ENCODE assay signal across 19 cellular contexts in the genomic region with DNA sequence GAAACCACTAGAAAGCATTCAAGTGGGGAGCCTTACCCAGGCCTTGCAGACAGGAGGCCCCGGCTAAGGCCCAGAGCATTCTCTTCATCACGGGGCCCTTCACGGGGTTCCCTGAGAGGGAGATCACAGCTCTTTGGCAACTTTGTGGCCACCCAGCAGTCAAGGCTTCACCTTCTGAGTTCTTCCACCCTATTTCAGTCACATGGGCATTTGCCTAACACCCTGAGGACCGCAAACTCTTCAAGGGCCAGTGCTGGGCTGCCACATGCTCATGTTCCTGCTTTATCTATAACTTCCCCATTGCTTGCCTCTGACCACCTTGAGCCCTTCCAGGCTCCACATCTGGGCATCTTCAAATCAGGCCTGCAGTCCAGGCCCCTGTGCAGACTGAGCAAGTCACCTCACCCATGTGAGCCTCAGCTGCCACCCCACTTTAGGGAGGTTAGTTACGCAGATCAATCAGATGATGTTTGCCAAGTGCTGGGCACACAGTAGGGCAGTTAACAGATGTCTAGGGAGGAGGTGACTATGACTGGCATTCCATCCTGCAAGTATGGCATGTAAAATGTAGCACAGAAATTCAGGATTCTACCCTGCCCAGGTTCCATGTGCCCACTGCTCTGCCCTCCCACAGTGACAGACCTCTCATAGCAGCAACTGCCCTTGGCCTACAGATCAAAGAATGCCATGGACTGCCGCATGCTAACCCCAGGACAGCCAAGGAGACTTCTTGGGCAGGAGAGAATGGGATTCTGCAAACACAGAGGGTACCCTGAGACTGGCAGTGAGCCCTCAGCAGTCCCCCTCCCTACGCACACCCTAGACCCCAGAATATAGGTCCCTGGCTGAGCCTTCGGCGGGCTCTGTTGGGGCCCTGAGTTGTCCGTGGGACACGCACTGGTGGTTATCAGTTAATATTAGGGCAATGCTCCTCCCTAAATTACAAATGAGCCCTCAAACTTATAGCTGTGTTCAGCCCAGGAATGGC. TPM values are rescaled to one million over a fixed set of nuclear protein-coding genes. Genes with fewer than 3 reads are reported as not detected.
DNase-seq lines count a peak whose midpoint lies in the region; ATAC-seq, FAIRE-seq and TF ChIP-seq lines count a peak whose summit lies in the region.
"Had no signal": no experiment of that assay in that cellular context is flagged by ENCODE, and none has a peak within 500 bp of the region (broad histone marks: within the 10 kb centered on the region; RNA-seq: fewer than 3 reads in every experiment).

No MANE protein-coding gene starts in this region.

- H3K9ac ChIP-seq in IMR-90 (ENCODE audit: low read depth, low read length), result no peak overlapping the region
- H3K9ac ChIP-seq in PC-3 (ENCODE audit: low read length), result no peak overlapping the region
- H3K9ac ChIP-seq: KMS-11 had no signal

- no TSS peak for BruUV-seq in IMR-90 (replicated peaks; lab: Mats Ljungman, UMichigan)
- BruUV-seq in Panc1 (replicated peaks; lab: Mats Ljungman, UMichigan), result no TSS peak
- no TSS peak for BruUV-seq in PC-3 (replicated peaks; lab: Mats Ljungman, UMichigan)

- H3K4ac ChIP-seq in IMR-90 (ENCODE audit: low read depth, low read length), result no peak overlapping the region

- no peak overlapping the region for H2BK120ac ChIP-seq in IMR-90 (ENCODE audit: low read depth, low read length)

- H3K27me3 ChIP-seq in IMR-90 (ENCODE audit: control insufficient read depth, insufficient read depth, low read length) (no peaks in the 10 kb centered on the region; the same call in 1 of the 2 replicates), Panc1 (ENCODE audit: control insufficient read depth, insufficient read depth, low read length) (no peaks in the 10 kb centered on the region), left ventricle myocardium inferior (ENCODE audit: low read depth) (no peaks in the 10 kb centered on the region), pancreas (no peaks in the 10 kb centered on the region), vagina (no peaks in the 10 kb centered on the region), PC-3 (ENCODE audit: low read length) (no peaks in the 10 kb centered on the region)
- H3K27me3 ChIP-seq: cardiac muscle cell, dorsolateral prefrontal cortex, gastroesophageal sphincter had no signal

- H2AFZ ChIP-seq in IMR-90 (replicated peaks; ENCODE audit: low read length, poor library complexity) (no peak overlapping the region), PC-3 (ENCODE audit: low read length) (no peak overlapping the region)

- no peak overlapping the region for H3K27ac ChIP-seq in IMR-90 (ENCODE audit: insufficient read depth, low read length)
- H3K27ac ChIP-seq in Panc1 (ENCODE audit: low read length), result no peak overlapping the region
- H3K27ac ChIP-seq in left ventricle myocardium inferior (replicated peaks), result no peak overlapping the region
- H3K27ac ChIP-seq in pancreas, result peak overlapping the region in 3 of 4 donors; percentile 22 to 63 (median 42)
- no peak overlapping the region for H3K27ac ChIP-seq in vagina
- H3K27ac ChIP-seq in PC-3 (ENCODE audit: low read length), result no peak overlapping the region
- H3K27ac ChIP-seq: cardiac muscle cell, dorsolateral prefrontal cortex, gastroesophageal sphincter, KMS-11, prostate gland had no signal

- H3K56ac ChIP-seq in IMR-90 (ENCODE audit: extremely low read depth, insufficient read depth, low read length), result no peak overlapping the region; the same call in 1 of the 2 replicates

- no peak overlapping the region for H2BK20ac ChIP-seq in IMR-90 (ENCODE audit: low read depth, low read length)

- H2AK9ac ChIP-seq in IMR-90 (replicated peaks; ENCODE audit: low read depth, low read length, poor library complexity), result peak overlapping the region; percentile 37

- no peaks in the 10 kb centered on the region for H3K36me3 ChIP-seq in IMR-90 (ENCODE audit: control insufficient read depth, insufficient read depth, low read length)
- no peaks in the 10 kb centered on the region for H3K36me3 ChIP-seq in Panc1 (ENCODE audit: control insufficient read depth, insufficient read depth, low read length)
- no peaks in the 10 kb centered on the region for H3K36me3 ChIP-seq in left ventricle myocardium inferior
- H3K36me3 ChIP-seq in pancreas, result no peaks in the 10 kb centered on the region
- H3K36me3 ChIP-seq in vagina, result no peaks in the 10 kb centered on the region
- no peaks in the 10 kb centered on the region for H3K36me3 ChIP-seq in PC-3 (ENCODE audit: low read depth, low read length)
- H3K36me3 ChIP-seq: cardiac muscle cell, gastroesophageal sphincter, prostate gland had no signal

- no peak overlapping the region for H4K91ac ChIP-seq in IMR-90 (ENCODE audit: insufficient read depth, low read depth, low read length)

- no peaks in the 10 kb centered on the region for H3K79me2 ChIP-seq in PC-3 (ENCODE audit: low read length)

- no peaks in the 10 kb centered on the region for H3K9me2 ChIP-seq in PC-3 (replicated peaks; ENCODE audit: low read length)

- no peak overlapping the region for H3K18ac ChIP-seq in IMR-90 (ENCODE audit: low read depth, low read length)

- in situ Hi-C loops in IMR-90 (cut with MboI; ENCODE audit: low sequenced_read_pairs) (no loop called here), Panc1 (cut with HindIII; ENCODE audit: low pct_unique_long_range_greater_than_20kb, low sequenced_read_pairs) (no loop called here)

- no peak overlapping the region for H3K23ac ChIP-seq in IMR-90 (ENCODE audit: low read depth, low read length)

- POLR2A ChIA-PET in IMR-90 (lab: Charles Lee; ENCODE audit: unreplicated experiment), result no interaction called here
- POLR2A ChIA-PET in Panc1 (lab: Charles Lee), result interaction anchor here (0.6 kb wide), 1 partner anchor 46 kb away, joined by 4 read pairs; no protein-coding TSS in a partner anchor
- POLR2A ChIA-PET in PC-3 (lab: Charles Lee; ENCODE audit: unreplicated experiment), result no interaction called here

- no peak overlapping the region for H2BK5ac ChIP-seq in IMR-90 (ENCODE audit: low read depth, low read length, poor library complexity, severe bottlenecking)

- intact Hi-C loops in IMR-90 (cut with micrococcal nuclease), result no loop called here
- intact Hi-C loops in Panc1 (cut with micrococcal nuclease; ENCODE audit: unreplicated experiment), result no loop called here
- intact Hi-C loops in left ventricle myocardium inferior (cut with micrococcal nuclease), result no loop called here
- intact Hi-C loops in pancreas (cut with DNase I), result no loop called here
- intact Hi-C loops in vagina (cut with DNase I), result no loop called here
- intact Hi-C loops in PC-3 (cut with micrococcal nuclease), result no loop called here

- H3K4me1 ChIP-seq in IMR-90 (ENCODE audit: control insufficient read depth, insufficient read depth, low read length) (no peaks in the 10 kb centered on the region), Panc1 (ENCODE audit: control insufficient read depth, insufficient read depth, low read length) (no peaks in the 10 kb centered on the region), left ventricle myocardium inferior (no peaks in the 10 kb centered on the region), pancreas (peaks cover 0 to 26% (median 11%) of the 10 kb centered on the region in 3 donors), vagina (peaks cover 5% of the 10 kb centered on the region), PC-3 (ENCODE audit: insufficient read depth, low read length) (no peaks in the 10 kb centered on the region)
- H3K4me1 ChIP-seq: gastroesophageal sphincter, prostate gland had no signal

- ATAC-seq in IMR-90 (ENCODE audit: low read depth) (no peak), Panc1 (peak; percentile 26; the same call in 1 of the 2 replicates), pancreas (peak in 1 of 4 donors; percentile 6), PC-3 (no peak)
- ATAC-seq: activated T-helper 17 cell treated with anti-CD3 and anti-CD28 coated beads, Interleukin-2, amount 50 U/mL, for 72 hours; gastroesophageal sphincter had no signal

- no peak overlapping the region for H2AK5ac ChIP-seq in IMR-90 (ENCODE audit: low read depth, low read length)

- no peak for TF ChIP-seq RAD21 in IMR-90 (IDR thresholded peaks at IDR 0.05; ENCODE audit: low read length)

- no peaks in the 10 kb centered on the region for H4K20me1 ChIP-seq in IMR-90 (ENCODE audit: insufficient read depth, low read length)
- H4K20me1 ChIP-seq in PC-3 (ENCODE audit: low read length), result no peaks in the 10 kb centered on the region

- no peak for TF ChIP-seq POLR2A in IMR-90 (IDR thresholded peaks at IDR 0.05; ENCODE audit: low read depth, low read length)
- TF ChIP-seq POLR2A in vagina (IDR thresholded peaks at IDR 0.05), result no peak

- H3K9me3 ChIP-seq in IMR-90 (ENCODE audit: control insufficient read depth, insufficient read depth, low read length) (no peaks in the 10 kb centered on the region), Panc1 (ENCODE audit: control insufficient read depth, insufficient read depth, low read depth, low read length) (no peaks in the 10 kb centered on the region), left ventricle myocardium inferior (replicated peaks) (no peaks in the 10 kb centered on the region), pancreas (no peaks in the 10 kb centered on the region), vagina (no peaks in the 10 kb centered on the region), PC-3 (ENCODE audit: low read length) (no peaks in the 10 kb centered on the region)
- H3K9me3 ChIP-seq: gastroesophageal sphincter, prostate gland had no signal

- H3F3A ChIP-seq in PC-3 (ENCODE audit: low read length, unreplicated experiment), result no peaks in the 10 kb centered on the region

- H3K14ac ChIP-seq in IMR-90 (replicated peaks; ENCODE audit: low read depth, low read length), result no peak overlapping the region

- CTCF ChIA-PET in IMR-90 (lab: Yijun Ruan, JAX) (interaction anchor here (1.4 kb wide), 1 partner anchor 8 kb away, joined by 4 read pairs; no protein-coding TSS in a partner anchor), Panc1 (lab: Charles Lee) (interaction anchor here (0.6 kb wide), 1 partner anchor 112 kb away, joined by 7 read pairs; no protein-coding TSS in a partner anchor), PC-3 (lab: Charles Lee) (interaction anchor here (0.7 kb wide), 1 partner anchor 565 kb away, joined by 3 read pairs; no protein-coding TSS in a partner anchor)

- FAIRE-seq in pancreas (lab: Jason Lieb, UNC), result no peak
- FAIRE-seq: GM19239 had no signal

- no peak overlapping the region for H4K8ac ChIP-seq in IMR-90 (ENCODE audit: low read depth in 2 of 2, low read length in 2 of 2)

- dilution Hi-C loops in IMR-90 (cut with HindIII; ENCODE audit: low sequenced_read_pairs, unreplicated experiment), result no loop called here

- no peak overlapping the region for H4K5ac ChIP-seq in IMR-90 (ENCODE audit: low read depth, low read length)

- TF ChIP-seq CTCF in IMR-90 (conservative IDR thresholded peaks at IDR 0.05; ENCODE audit: low read depth, low read length), result no peak
- no peak for TF ChIP-seq CTCF in Panc1 (IDR thresholded peaks at IDR 0.05)
- no peak for TF ChIP-seq CTCF in left ventricle myocardium inferior (IDR thresholded peaks at IDR 0.05; ENCODE audit: borderline replicate concordance)
- TF ChIP-seq CTCF in pancreas (IDR thresholded peaks at IDR 0.05), result no peak
- no peak for TF ChIP-seq CTCF in vagina (IDR thresholded peaks at IDR 0.05)
- no peak for TF ChIP-seq CTCF in PC-3 (conservative IDR thresholded peaks at IDR 0.05; ENCODE audit: low read depth, low read length)

- H3K4me2 ChIP-seq in IMR-90 (ENCODE audit: low read depth, low read length) (no peak overlapping the region), PC-3 (ENCODE audit: low read length) (no peak overlapping the region)
- H3K4me2 ChIP-seq: KMS-11 had no signal

- H3K9me1 ChIP-seq in IMR-90 (ENCODE audit: insufficient read depth, low read length), result no peaks in the 10 kb centered on the region

- DNase-seq in IMR-90 (no peak), Panc1 (ENCODE audit: low read depth, low spot score) (no peak), left ventricle myocardium inferior (peak; percentile 29), pancreas (no peak), vagina (ENCODE audit: extremely low spot score in 2 of 2) (no peak), PC-3 (no peak), NCI-H69 (lab: John Stamatoyannopoulos, UW) (no peak)
- DNase-seq in stimulated activated CD4-positive, alpha-beta T cell treated with anti-CD3 and anti-CD28 coated beads, Interleukin-4, amount 100 ng/mL, for 1 hour, result no peak
- DNase-seq: activated CD4-positive, CD25-positive, alpha-beta regulatory T cell; H7; NCI-H1417 treated with DMSO at 0.1 percent for 48 hours; NCI-H2227 treated with DMSO at 0.1 percent for 48 hours had no signal

- H3K79me1 ChIP-seq in IMR-90 (ENCODE audit: low read depth in 1 of 2, low read length in 2 of 2), result no peaks in the 10 kb centered on the region

- WGBS in IMR-90 (ENCODE audit: extremely low coverage in 2 of 2, insufficient read length in 1 of 2), 2 experiments, result 94% methylated on average over 2 of the region's 11 CpGs; no CpG with 5 or more reads in 1 of the 2 experiments
- 96 to 98% methylated on average over 11 of the region's 11 CpGs for WGBS in pancreas, 2 donors

- no peak overlapping the region for H2BK15ac ChIP-seq in IMR-90 (ENCODE audit: low read depth, low read length)

- no peak overlapping the region for H3K4me3 ChIP-seq in IMR-90 (ENCODE audit: insufficient read depth, low read depth, low read length)
- no peak overlapping the region for H3K4me3 ChIP-seq in Panc1 (ENCODE audit: low read depth in 2 of 2, low read length in 2 of 2)
- no peak overlapping the region for H3K4me3 ChIP-seq in left ventricle myocardium inferior
- no peak overlapping the region for H3K4me3 ChIP-seq in pancreas
- H3K4me3 ChIP-seq in vagina, result no peak overlapping the region
- H3K4me3 ChIP-seq in PC-3 (ENCODE audit: low read length), result no peak overlapping the region
- H3K4me3 ChIP-seq: cardiac muscle cell, dorsolateral prefrontal cortex, gastroesophageal sphincter, prostate gland had no signal

RNA-seq across cellular contexts. Expression of a gene that starts 37.5 kb away (rescaled TPM):
- 8.2 and 8.9 TPM in 2 replicates for total RNA-seq in IMR-90 (2012; rRNA removed)
- 7.6 and 9.2 TPM in 2 replicates for polyA plus RNA-seq in IMR-90 (2012; rRNA removed)
- 4.4 and 6.6 TPM in 2 replicates for polyA plus RNA-seq in IMR-90 (2012; cell fraction: cytosol; rRNA removed)
- polyA plus RNA-seq in IMR-90 (2012; cell fraction: nucleus; rRNA removed; ENCODE audit: low replicate concordance), result 12.5 and 18.6 TPM in 2 replicates
- 15.8 TPM for total RNA-seq in Panc1 (2021; ENCODE audit: unreplicated experiment)
- 14.2 TPM for polyA plus RNA-seq in Panc1 (2012; ENCODE audit: insufficient read length)
- 5.5 TPM for total RNA-seq in left ventricle myocardium inferior
- 100 to 1,000 TPM in 1 of 6 donors, 10 to 100 TPM in 5; 31.9 to 298 (median 36.4) TPM for total RNA-seq in pancreas
- polyA plus RNA-seq in pancreas, result 100 to 1,000 TPM in 1 of 2 donors, 10 to 100 TPM in 1; 69.2 to 128 TPM
- 23.1 TPM for total RNA-seq in vagina
- total RNA-seq in PC-3 (2014; rRNA removed), result 12.9 and 21.2 TPM in 2 replicates

RNA-seq across cellular contexts. Expression of a gene that starts 50.8 kb away (rescaled TPM):
- total RNA-seq in IMR-90 (2012; rRNA removed) (3.9 and 5.6 TPM in 2 replicates), Panc1 (2021; ENCODE audit: unreplicated experiment) (6.3 TPM), left ventricle myocardium inferior (11.4 TPM), pancreas (10 to 100 TPM; 26.2 to 49.8 (median 33.0) TPM), vagina (20.1 TPM), PC-3 (2014; rRNA removed) (4.5 and 8.0 TPM in 2 replicates)
- polyA plus RNA-seq in IMR-90 (2012; rRNA removed) (7.7 and 8.8 TPM in 2 replicates), pancreas (10 to 100 TPM; 12.6 to 21.6 TPM)
- 4.2 and 5.2 TPM in 2 replicates for polyA plus RNA-seq in IMR-90 (2012; cell fraction: cytosol; rRNA removed)
- 5.4 and 10.6 TPM in 2 replicates for polyA plus RNA-seq in IMR-90 (2012; cell fraction: nucleus; rRNA removed; ENCODE audit: low replicate concordance)
- polyA plus RNA-seq in Panc1 (2012; ENCODE audit: insufficient read length), result 6.0 TPM
- total RNA-seq: activated T-helper 17 cell treated with anti-CD3 and anti-CD28 coated beads, Interleukin-2, amount 50 U/mL, for 72 hours had no signal

Comparison
In these comparisons a context has a peak if more than half of its experiments do, and no peak if none do; other contexts are left out.
1. H3K27ac ChIP-seq: peak in pancreas (3 of 4); none in IMR-90 (single experiment), Panc1 (single experiment), left ventricle myocardium inferior (single experiment), vagina (single experiment) and PC-3 (single experiment).